8 cellular contexts compared by ENCODE assay signal in genomic region chr9:129143461-129143927, GRCh38. TPM values are rescaled to one million over a fixed set of nuclear protein-coding genes. Genes with fewer than 3 reads are reported as not detected.
DNase-seq lines count a peak whose midpoint lies in the region; ATAC-seq and TF ChIP-seq lines count a peak whose summit lies in the region.

No MANE protein-coding gene starts in this region.

- no peaks in the 10 kb centered on the region for H3K9me3 ChIP-seq in stomach smooth muscle (ENCODE audit: control insufficient read depth in 2 of 2, low read length in 2 of 2)

- H3K27me3 ChIP-seq in brain microvascular endothelial cell (replicated peaks) = no peaks in the 10 kb centered on the region
- H3K27me3 ChIP-seq in kidney epithelial cell (ENCODE audit: control insufficient read depth, insufficient read depth, low read length) = no peaks in the 10 kb centered on the region
- H3K27me3 ChIP-seq in stomach smooth muscle (ENCODE audit: control insufficient read depth in 1 of 2, insufficient read depth in 2 of 2, low read length in 2 of 2) = no peaks in the 10 kb centered on the region

- ATAC-seq in GM18909 (IDR thresholded peaks at IDR 0.05; ENCODE audit: poor library complexity, unreplicated experiment) = no peak

- H3K4me3 ChIP-seq in brain microvascular endothelial cell (ENCODE audit: low read depth, low read length) (no peak overlapping the region), kidney epithelial cell (ENCODE audit: low read depth, low read length) (peak overlapping the region; percentile 23), stomach smooth muscle (ENCODE audit: low read length in 2 of 2) (peak overlapping the region; percentile 37 to 65)

- TF ChIP-seq CTCF in brain microvascular endothelial cell (IDR thresholded peaks at IDR 0.05; ENCODE audit: low read depth, low read length, missing control alignments) = no peak
- TF ChIP-seq CTCF in kidney epithelial cell (IDR thresholded peaks at IDR 0.05; ENCODE audit: insufficient read depth, low read length, poor library complexity, severe bottlenecking) = no peak

- H3K36me3 ChIP-seq in brain microvascular endothelial cell (replicated peaks) = peaks cover 10% of the 10 kb centered on the region
- H3K36me3 ChIP-seq in kidney epithelial cell (ENCODE audit: control insufficient read depth, insufficient read depth, low read length) = peaks cover 2% of the 10 kb centered on the region
- H3K36me3 ChIP-seq in stomach smooth muscle (ENCODE audit: control insufficient read depth in 2 of 2, insufficient read depth in 2 of 2, low read length in 2 of 2) = peaks cover 6 to 13% of the 10 kb centered on the region in 2 donors

- H3K27ac ChIP-seq in brain microvascular endothelial cell (peak overlapping the region; percentile 100), stomach smooth muscle (ENCODE audit: low read length) (peak overlapping the region; percentile 100)

- peak; percentile 41 for DNase-seq in HT1080 (ENCODE audit: low read depth)
- DNase-seq in brain microvascular endothelial cell = peak; percentile 77
- DNase-seq in kidney epithelial cell (ENCODE audit: low read depth) = no peak
- DNase-seq in NCI-H146 (lab: John Stamatoyannopoulos, UW) = no peak
- no peak for DNase-seq in NCI-H524 treated with DMSO at 0.1 percent for 48 hours (lab: John Stamatoyannopoulos, UW)
- no peak for DNase-seq in SHP77 (lab: John Stamatoyannopoulos, UW)

- in situ Hi-C loops in brain microvascular endothelial cell (cut with HindIII; ENCODE audit: low pct_ligation_motif_present, low sequenced_read_pairs) = no loop called here

- H3K9ac ChIP-seq in stomach smooth muscle (ENCODE audit: low read length in 2 of 2) = peak overlapping the region; percentile 61 to 62

- peaks cover 89% of the 10 kb centered on the region for H3K4me1 ChIP-seq in stomach smooth muscle (ENCODE audit: control insufficient read depth, insufficient read depth, low read length)

RNA-seq across cellular contexts. Expression of gene PTPA, which starts 32.3 kb away (rescaled TPM):
- 167 and 214 TPM in 2 replicates for total RNA-seq in HT1080 (2014; rRNA removed; shearing (Covaris generic))
- 110 and 122 TPM in 2 replicates for polyA plus RNA-seq in HT1080 (2015; cell fraction: cytosol; rRNA removed)
- 102 and 120 TPM in 2 replicates for polyA plus RNA-seq in HT1080 (2015; cell fraction: nucleus; rRNA removed)
- 156 and 167 TPM in 2 replicates for total RNA-seq in kidney epithelial cell

RNA-seq across cellular contexts. Expression of gene CRAT, which starts 32.9 kb away (rescaled TPM):
- total RNA-seq in HT1080 (2014; rRNA removed; shearing (Covaris generic)) = 13.4 and 18.4 TPM in 2 replicates
- 26.5 and 32.5 TPM in 2 replicates for polyA plus RNA-seq in HT1080 (2015; cell fraction: cytosol; rRNA removed)
- 28.3 and 29.7 TPM in 2 replicates for polyA plus RNA-seq in HT1080 (2015; cell fraction: nucleus; rRNA removed)
- 29.1 and 29.4 TPM in 2 replicates for total RNA-seq in kidney epithelial cell

RNA-seq across cellular contexts. Expression of gene IER5L, which starts 34.6 kb away (rescaled TPM):
- total RNA-seq in HT1080 (2014; rRNA removed; shearing (Covaris generic)) = 58.9 and 76.5 TPM in 2 replicates
- 20.3 and 22.7 TPM in 2 replicates for polyA plus RNA-seq in HT1080 (2015; cell fraction: cytosol; rRNA removed)
- polyA plus RNA-seq in HT1080 (2015; cell fraction: nucleus; rRNA removed) = 23.0 and 25.0 TPM in 2 replicates
- 51.8 and 60.4 TPM in 2 replicates for total RNA-seq in kidney epithelial cell

Comparison
In these comparisons a context has a peak if more than half of its experiments do, and no peak if none do; other contexts are left out.
1. DNase-seq: peak in HT1080 (single experiment) and brain microvascular endothelial cell (single experiment); none in kidney epithelial cell (single experiment), NCI-H146 (single experiment), NCI-H524 treated with DMSO at 0.1 percent for 48 hours (single experiment) and SHP77 (0 of 2).